19 cellular contexts compared by ENCODE assay signal in the genomic region with DNA sequence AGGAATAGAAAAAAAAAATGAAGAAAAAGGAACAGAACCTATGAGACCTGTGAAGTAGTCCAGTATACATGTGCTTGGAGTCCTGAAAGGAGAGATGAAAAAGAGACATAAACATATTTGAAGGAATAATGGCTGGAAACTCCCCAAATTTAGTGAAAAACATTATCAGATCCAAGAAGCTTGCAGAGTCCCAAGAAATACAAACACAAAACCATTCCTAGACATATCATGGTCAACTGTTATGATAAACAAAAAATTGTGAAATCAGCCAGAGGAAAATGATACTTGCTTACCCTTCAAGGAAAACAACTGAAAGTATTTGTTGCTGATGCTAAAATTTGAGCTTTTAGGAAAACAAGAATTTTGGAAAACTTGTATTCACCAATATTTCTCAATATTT.
"Had no signal": no experiment of that assay in that cellular context is flagged by ENCODE, and none has a peak within 500 bp of the region (broad histone marks: within the 10 kb centered on the region; RNA-seq: fewer than 3 reads in every experiment).

No MANE protein-coding gene starts in this region.

- H3K36me3 ChIP-seq: neutrophil, sigmoid colon, thoracic aorta had no signal

- DNase-seq: activated CD4-positive, alpha-beta T cell treated with anti-CD3 and anti-CD28 coated beads for 1 hour; activated CD4-positive, alpha-beta T cell treated with anti-CD3 and anti-CD28 coated beads, Interleukin-2, amount 50 U/mL, for 48 hours; activated T-cell treated with anti-CD3 and anti-CD28 coated beads, Interleukin-2, amount 50 U/mL, for 24 hours; amniotic stem cell; cortex of kidney; effector CD8-positive, alpha-beta T cell; left ventricle myocardium superior; mesendoderm; natural killer cell; sigmoid colon; stimulated activated CD4-positive, alpha-beta T cell treated with anti-CD3 and anti-CD28 coated beads, Interleukin-12 subunit alpha, Interleukin-12 subunit beta, amount 100 ng/mL, for 4 hours; stimulated activated CD4-positive, alpha-beta T cell treated with anti-CD3 and anti-CD28 coated beads, Interleukin-2, amount 100 ng/mL, for 24 hours; T-helper 1 cell had no signal

- H3K4me1 ChIP-seq: parathyroid adenoma, sigmoid colon had no signal

- H3K27me3 ChIP-seq: hepatocyte, neutrophil, sigmoid colon had no signal

- H3K9me3 ChIP-seq: neutrophil, sigmoid colon, thoracic aorta had no signal

- H3K9ac ChIP-seq: parathyroid adenoma had no signal

- H3K27ac ChIP-seq: epithelial cell of prostate, hepatocyte, neutrophil, parathyroid adenoma, sigmoid colon, thoracic aorta, VCaP had no signal

- H3K4me3 ChIP-seq: hepatocyte, sigmoid colon, thoracic aorta had no signal

- ATAC-seq: left ventricle myocardium superior, natural killer cell had no signal
